In genomic region chr1:115336741-115337140, GRCh38 we compare ENCODE assay signal across 17 cellular contexts. TPM values are rescaled to one million over a fixed set of nuclear protein-coding genes. Genes with fewer than 3 reads are reported as not detected.
DNase-seq lines count a peak whose midpoint lies in the region; ATAC-seq and TF ChIP-seq lines count a peak whose summit lies in the region.
"Had no signal": no experiment of that assay in that cellular context is flagged by ENCODE, and none has a peak within 500 bp of the region (broad histone marks: within the 10 kb centered on the region; RNA-seq: fewer than 3 reads in every experiment).

No MANE protein-coding gene starts in this region.

- dilution Hi-C loops in mammary epithelial cell (cut with HindIII; ENCODE audit: low sequenced_read_pairs): no loop called here

- H3K9ac ChIP-seq in mammary epithelial cell (ENCODE audit: insufficient read depth, low read length): no peak overlapping the region

- no peaks in the 10 kb centered on the region for H3K27me3 Mint-ChIP-seq in MCF 10A (ENCODE audit: insufficient read depth, unreplicated experiment)
- peaks cover 5% of the 10 kb centered on the region for H3K27me3 Mint-ChIP-seq in glutamatergic neuron (ENCODE audit: unreplicated experiment)

- no peaks in the 10 kb centered on the region for H3K79me2 ChIP-seq in mammary epithelial cell (ENCODE audit: insufficient read depth, low read length)

- no TSS peak for BruUV-seq in MCF 10A (replicated peaks; lab: Mats Ljungman, UMichigan)
- no TSS peak for BruUV-seq in mammary epithelial cell (replicated peaks; lab: Mats Ljungman, UMichigan)

- H3K4me3 ChIP-seq in mammary epithelial cell (replicated peaks in 1 of 3; ENCODE audit: insufficient read depth in 1 of 3, low read depth in 2 of 3, low read length in 3 of 3): no peak overlapping the region
- H3K4me3 ChIP-seq in thoracic aorta: peak overlapping the region; percentile 88
- H3K4me3 ChIP-seq: GM12878 had no signal

- H3K27ac Mint-ChIP-seq in MCF 10A (ENCODE audit: low read depth, unreplicated experiment) (peak overlapping the region; percentile 49), glutamatergic neuron (ENCODE audit: unreplicated experiment) (peak overlapping the region; percentile 43)

- H3K4me2 ChIP-seq in mammary epithelial cell (ENCODE audit: insufficient read depth, low read depth, low read length): no peak overlapping the region

- H3K36me3 ChIP-seq in mammary epithelial cell (ENCODE audit: insufficient read depth, low read length): no peaks in the 10 kb centered on the region
- H3K36me3 ChIP-seq in thoracic aorta: no peaks in the 10 kb centered on the region
- H3K36me3 ChIP-seq: adrenal gland had no signal

- H4K20me1 ChIP-seq in mammary epithelial cell (ENCODE audit: insufficient read depth, low read length): no peaks in the 10 kb centered on the region

- H3K9me3 Mint-ChIP-seq in MCF 10A (ENCODE audit: unreplicated experiment) (no peaks in the 10 kb centered on the region), glutamatergic neuron (ENCODE audit: unreplicated experiment) (peaks cover 2% of the 10 kb centered on the region)

- H3K4me3 Mint-ChIP-seq in MCF 10A (ENCODE audit: unreplicated experiment) (no peak overlapping the region), glutamatergic neuron (ENCODE audit: unreplicated experiment) (peak overlapping the region; percentile 72)

- no peak for ATAC-seq in thoracic aorta (ENCODE audit: insufficient number of reproducible peaks, low FRiP score, low read depth)
- ATAC-seq: GM12878, HepG2 had no signal

- no peak overlapping the region for H3K27ac ChIP-seq in mammary epithelial cell (ENCODE audit: insufficient read depth, low read depth, low read length)
- H3K27ac ChIP-seq in thoracic aorta: peak overlapping the region in 1 of 2 donors; percentile 32

- no peaks in the 10 kb centered on the region for H3K27me3 ChIP-seq in mammary epithelial cell (ENCODE audit: insufficient read depth, low read length)
- no peaks in the 10 kb centered on the region for H3K27me3 ChIP-seq in thoracic aorta (replicated peaks; ENCODE audit: insufficient read depth)

- 97% methylated on average over 2 of the region's 3 CpGs for WGBS in mammary epithelial cell (ENCODE audit: low coverage, missing lambda C conversion rate)

- peaks cover 9% of the 10 kb centered on the region for H3K4me1 ChIP-seq in mammary epithelial cell (ENCODE audit: insufficient read depth, low read length)
- peaks cover 20 to 81% of the 10 kb centered on the region in 2 donors for H3K4me1 ChIP-seq in thoracic aorta (ENCODE audit: control insufficient read depth in 1 of 2, low read depth in 2 of 2)
- H3K4me1 ChIP-seq: adrenal gland had no signal

- intact Hi-C loops in MCF 10A (cut with micrococcal nuclease): no loop called here
- intact Hi-C loops in mammary epithelial cell (cut with micrococcal nuclease): loop anchor here (10.0 kb wide), 1 partner anchor 62 kb away; no protein-coding TSS in a partner anchor

- CTCF ChIA-PET in MCF 10A (lab: Yijun Ruan, JAX): no interaction called here
- CTCF ChIA-PET in mammary epithelial cell (lab: Charles Lee; ENCODE audit: low non-redundant PET): no interaction called here

- POLR2A ChIA-PET in MCF 10A (lab: Yijun Ruan, JAX): no interaction called here

- H3K4me1 Mint-ChIP-seq in MCF 10A (ENCODE audit: insufficient read depth, unreplicated experiment) (peaks cover 23% of the 10 kb centered on the region), glutamatergic neuron (ENCODE audit: low read depth, unreplicated experiment) (peaks cover 15% of the 10 kb centered on the region)

- DNase-seq in MCF 10A (ENCODE audit: unreplicated experiment) (no peak), mammary epithelial cell (no peak), NCI-H82 (lab: John Stamatoyannopoulos, UW) (peak; percentile 81), glutamatergic neuron (no peak), thoracic aorta (ENCODE audit: low spot score) (no peak), hippocampal formation (lab: John Stamatoyannopoulos, UW) (no peak), middle frontal gyrus (ENCODE audit: extremely low spot score, low spot score) (no peak), superior temporal gyrus (ENCODE audit: extremely low spot score) (no peak)
- DNase-seq: activated CD4-positive, CD25-positive, alpha-beta regulatory T cell treated with anti-CD3 and anti-CD28 coated beads, Interleukin-2, amount 50 U/mL, for 72 hours; activated T-cell treated with anti-CD3 and anti-CD28 coated beads, Interleukin-2, amount 50 U/mL, for 1 hour; adrenal gland; dorsolateral prefrontal cortex; HCEC 1CT; stimulated activated CD8-positive, alpha-beta memory T cell treated with anti-CD3 and anti-CD28 coated beads, Interleukin-4, amount 100 ng/mL, for 48 hours; SW 1271 had no signal

- H3K9me3 ChIP-seq in mammary epithelial cell (replicated peaks; ENCODE audit: insufficient read depth, low read length): no peaks in the 10 kb centered on the region
- no peaks in the 10 kb centered on the region for H3K9me3 ChIP-seq in thoracic aorta
- H3K9me3 ChIP-seq: adrenal gland had no signal

- TF ChIP-seq CTCF in MCF 10A (IDR thresholded peaks at IDR 0.05; ENCODE audit: unreplicated experiment): no peak
- no peak for TF ChIP-seq CTCF in mammary epithelial cell (conservative IDR thresholded peaks at IDR 0.05 in 1 of 2, IDR thresholded peaks at IDR 0.05 in 1 of 2; ENCODE audit: extremely low read depth in 1 of 2, insufficient read depth in 1 of 2, low read depth in 1 of 2, low read length in 2 of 2)
- no peak for TF ChIP-seq CTCF in glutamatergic neuron (IDR thresholded peaks at IDR 0.05; ENCODE audit: partially characterized antibody, unreplicated experiment)
- no peak for TF ChIP-seq CTCF in thoracic aorta (IDR thresholded peaks at IDR 0.05)

- H3K36me3 Mint-ChIP-seq in MCF 10A (ENCODE audit: insufficient read depth, unreplicated experiment) (no peaks in the 10 kb centered on the region), glutamatergic neuron (ENCODE audit: unreplicated experiment) (no peaks in the 10 kb centered on the region)

- in situ Hi-C loops in mammary epithelial cell (cut with MboI; ENCODE audit: low sequenced_read_pairs in 2 of 2): no loop called here

- no peak overlapping the region for H2AFZ ChIP-seq in mammary epithelial cell (ENCODE audit: low read depth, low read length)

RNA-seq across cellular contexts. Expression of gene NGF, which starts 1.3 kb away (rescaled TPM):
- total RNA-seq in MCF 10A (2022) (1.1 and 3.2 TPM in 2 replicates), mammary epithelial cell (1 to 10 TPM in 1 of 2 donors, under 1 TPM in 1; 0.17 to 1.3 TPM), glutamatergic neuron (ENCODE audit: unreplicated experiment) (0.83 TPM), thoracic aorta (10 to 100 TPM; 21.8 to 25.7 TPM)
- not detected for polyA plus RNA-seq in mammary epithelial cell
- polyA minus RNA-seq in mammary epithelial cell: not detected
- total RNA-seq: GM12878, HepG2 had no signal
- polyA plus RNA-seq: GM12878, HepG2 had no signal
